ENCODE assay signal across 8 cellular contexts in the genomic region with DNA sequence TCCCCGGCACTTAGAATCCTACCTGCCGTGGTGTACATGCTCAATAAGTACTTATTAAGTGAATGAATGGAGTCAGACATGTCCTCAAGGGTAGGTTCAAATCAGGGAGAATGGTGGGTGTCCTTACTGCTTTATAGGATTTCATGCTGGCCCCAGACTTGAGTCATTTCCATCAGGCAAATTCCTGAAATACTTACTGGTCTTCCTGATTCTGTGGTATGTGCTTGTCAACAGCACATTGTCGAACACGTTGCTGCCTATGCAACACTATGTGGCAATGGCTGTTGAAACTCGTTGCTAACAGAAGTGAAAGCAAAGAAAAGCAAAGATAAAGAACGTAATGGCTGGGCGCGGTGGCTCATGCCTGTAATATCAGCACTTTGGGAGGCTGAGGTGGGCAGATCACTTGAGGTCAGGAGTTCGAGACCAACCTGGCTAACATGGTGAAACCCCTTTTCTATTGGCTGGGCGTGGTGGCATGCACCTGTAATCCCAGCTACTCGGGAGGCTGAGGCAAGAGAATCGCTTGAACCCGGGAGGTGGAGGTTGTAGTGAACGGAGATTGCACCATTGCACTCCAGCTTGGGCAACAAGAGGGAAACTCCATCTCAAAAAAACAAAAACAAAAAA.
A peak's percentile ranks its signal among the peaks of the same experiment; 100 is the strongest.
DNase-seq lines count a peak whose midpoint lies in the region; ATAC-seq, FAIRE-seq and TF ChIP-seq lines count a peak whose summit lies in the region.
"Not testable (repeated sequence)": the region's sequence is repeated elsewhere in the genome, so short reads cannot be mapped to it uniquely, and the experiment has no call there.

No MANE protein-coding gene starts in this region.

- not testable (repeated sequence) for H3K27me3 ChIP-seq in BJ (ENCODE audit: control insufficient read depth, insufficient read depth, low read length); RWPE2 (ENCODE audit: insufficient read depth, poor library complexity, severe bottlenecking); brain microvascular endothelial cell (replicated peaks); kidney epithelial cell (ENCODE audit: control insufficient read depth, insufficient read depth, low read length); thoracic aorta (replicated peaks; ENCODE audit: insufficient read depth)

- peaks cover 28% of the 10 kb centered on the region for H3K4me1 ChIP-seq in RWPE2 (ENCODE audit: insufficient read depth, poor library complexity, severe bottlenecking)
- not testable (repeated sequence) for H3K4me1 ChIP-seq in thoracic aorta (ENCODE audit: control insufficient read depth in 1 of 2, low read depth in 2 of 2)

- H3K27ac ChIP-seq in RWPE2 (ENCODE audit: poor library complexity, severe bottlenecking) (peak overlapping the region; percentile 96), brain microvascular endothelial cell (peak overlapping the region; percentile 87)
- not testable (repeated sequence) for H3K27ac ChIP-seq in thoracic aorta

- in situ Hi-C loops in brain microvascular endothelial cell (cut with HindIII; ENCODE audit: low pct_ligation_motif_present, low sequenced_read_pairs): not testable (repeated sequence)

- not testable (repeated sequence) for H3K9me3 ChIP-seq in RWPE2 (ENCODE audit: severe bottlenecking); thoracic aorta

- not testable (repeated sequence) for H3K4me3 ChIP-seq in BJ (ENCODE audit: low read depth, low read length); RWPE2 (ENCODE audit: severe bottlenecking); brain microvascular endothelial cell (ENCODE audit: low read depth, low read length); kidney epithelial cell (ENCODE audit: low read depth, low read length)
- H3K4me3 ChIP-seq in thoracic aorta: peak overlapping the region; percentile 15

- FAIRE-seq in HTR-8/SVneo (lab: Jason Lieb, UNC): peak; percentile 100

- POLR2A ChIA-PET in BJ (lab: Charles Lee): not testable (repeated sequence)

- ATAC-seq in RWPE2 (ENCODE audit: low read depth) (peak; percentile 95), omental fat pad (ENCODE audit: low FRiP score) (peak; percentile 68), thoracic aorta (ENCODE audit: insufficient number of reproducible peaks, low FRiP score, low read depth) (peak; percentile 33)

- not testable (repeated sequence) for TF ChIP-seq CTCF in BJ (IDR thresholded peaks at IDR 0.05; ENCODE audit: insufficient read depth, low read depth, low read length); RWPE2 (IDR thresholded peaks at IDR 0.05; ENCODE audit: poor library complexity, severe bottlenecking); kidney epithelial cell (IDR thresholded peaks at IDR 0.05; ENCODE audit: insufficient read depth, low read length, poor library complexity, severe bottlenecking); omental fat pad (IDR thresholded peaks at IDR 0.05); thoracic aorta (IDR thresholded peaks at IDR 0.05)
- peak; percentile 31 for TF ChIP-seq CTCF in brain microvascular endothelial cell (IDR thresholded peaks at IDR 0.05; ENCODE audit: low read depth, low read length, missing control alignments)

- CTCF ChIA-PET in BJ (lab: Yijun Ruan, JAX): not testable (repeated sequence)

- H3K36me3 ChIP-seq in BJ (ENCODE audit: control insufficient read depth, insufficient read depth, low read length); RWPE2 (ENCODE audit: low read depth); brain microvascular endothelial cell (replicated peaks); kidney epithelial cell (ENCODE audit: control insufficient read depth, insufficient read depth, low read length); thoracic aorta: not testable (repeated sequence)

- peak; percentile 98 for DNase-seq in BJ (ENCODE audit: low read depth)
- DNase-seq in HTR-8/SVneo (ENCODE audit: insufficient read length, low spot score): peak; percentile 100
- DNase-seq in RWPE2 (ENCODE audit: low spot score): peak; percentile 90
- DNase-seq in brain microvascular endothelial cell: peak; percentile 98
- peak; percentile 95 for DNase-seq in fibroblast of peridontal ligament (ENCODE audit: extremely low read depth)
- peak; percentile 98 for DNase-seq in kidney epithelial cell (ENCODE audit: low read depth)
- DNase-seq in omental fat pad (ENCODE audit: low spot score): peak; percentile 51
- DNase-seq in thoracic aorta (ENCODE audit: low spot score): peak; percentile 38

Comparison
In these comparisons a context has a peak if more than half of its experiments do, and no peak if none do; other contexts are left out.
1. DNase-seq: peak in every context shown above with its lines; median percentile 100 in HTR-8/SVneo; 98 in BJ; 98 in brain microvascular endothelial cell; 98 in kidney epithelial cell; 95 in fibroblast of peridontal ligament; 90 in RWPE2; 51 in omental fat pad; 38 in thoracic aorta.
2. ATAC-seq: peak in every context shown above with its lines; median percentile 95 in RWPE2; 68 in omental fat pad; 33 in thoracic aorta.